In genomic region chr1:45929257-45929687, GRCh38 we compare ENCODE assay signal across 11 cellular contexts.
DNase-seq lines count a peak whose midpoint lies in the region; ATAC-seq and TF ChIP-seq lines count a peak whose summit lies in the region.
"Had no signal": no experiment of that assay in that cellular context is flagged by ENCODE, and none has a peak within 500 bp of the region (broad histone marks: within the 10 kb centered on the region; RNA-seq: fewer than 3 reads in every experiment).

No MANE protein-coding gene starts in this region.

- no peaks in the 10 kb centered on the region for H3K79me2 ChIP-seq in Loucy (ENCODE audit: insufficient read depth, low read length)

- peaks cover 21% of the 10 kb centered on the region for H3K4me1 ChIP-seq in Loucy (ENCODE audit: insufficient read depth, low read length, poor library complexity, severe bottlenecking)
- H3K4me1 ChIP-seq in left lung: no peaks in the 10 kb centered on the region

- H3K27ac ChIP-seq in left lung: no peak overlapping the region

- H3F3A ChIP-seq in Loucy (ENCODE audit: low read depth): no peaks in the 10 kb centered on the region

- no peak overlapping the region for H3K27ac Mint-ChIP-seq in T-cell
- H3K27ac Mint-ChIP-seq: activated naive CD8-positive, alpha-beta T cell treated with anti-CD3 and anti-CD28 coated beads, Interleukin-2, amount 10 ng/mL, durations not matched to agents 7 days and 5 days had no signal

- H3K4me3 ChIP-seq in Loucy (ENCODE audit: low read length, poor library complexity, severe bottlenecking): no peak overlapping the region
- no peak overlapping the region for H3K4me3 ChIP-seq in astrocyte of the cerebellum (ENCODE audit: low read depth, low read length)
- no peak overlapping the region for H3K4me3 ChIP-seq in left lung

- CTCF ChIA-PET in T-cell (lab: Charles Lee): interaction anchor here in 1 of 2 donors (0.5 kb wide), 1 partner anchor 573 kb away, joined by 5 read pairs; no protein-coding TSS in a partner anchor
- CTCF ChIA-PET in GM10248 (lab: Yijun Ruan, JAX): interaction anchor here (0.9 to 1.9 kb wide), 4 partner anchors 11 to 39 kb away, joined by 3 to 4 read pairs (median 4); no protein-coding TSS in a partner anchor

- peak overlapping the region; percentile 36 for H3K4me2 ChIP-seq in Loucy (ENCODE audit: low read depth, low read length, poor library complexity, severe bottlenecking)

- H3K9me3 Mint-ChIP-seq in T-cell: no peaks in the 10 kb centered on the region
- H3K9me3 Mint-ChIP-seq: activated naive CD8-positive, alpha-beta T cell treated with anti-CD3 and anti-CD28 coated beads, Interleukin-2, amount 10 ng/mL, durations not matched to agents 7 days and 5 days had no signal

- H3K4me3 Mint-ChIP-seq in T-cell: no peak overlapping the region
- H3K4me3 Mint-ChIP-seq: activated naive CD8-positive, alpha-beta T cell treated with anti-CD3 and anti-CD28 coated beads, Interleukin-2, amount 10 ng/mL, durations not matched to agents 7 days and 5 days had no signal

- DNase-seq in DMS79 treated with DMSO at 0.1 percent for 48 hours (lab: John Stamatoyannopoulos, UW) (peak; percentile 68), astrocyte of the cerebellum (ENCODE audit: low read depth) (peak; percentile 95), left lung (no peak), T-cell (no peak), NCI-H510A (lab: John Stamatoyannopoulos, UW) (no peak), GM10248 (ENCODE audit: extremely low spot score) (no peak)
- DNase-seq: activated naive CD8-positive, alpha-beta T cell treated with anti-CD3 and anti-CD28 coated beads, Interleukin-2, amount 10 ng/mL, durations not matched to agents 7 days and 5 days; NCI-H1092 treated with DMSO at 0.1 percent for 48 hours had no signal

- peaks cover 0 to 12% (median 7%) of the 10 kb centered on the region in 3 donors for H3K4me1 Mint-ChIP-seq in T-cell

- TF ChIP-seq CTCF in Loucy (conservative IDR thresholded peaks at IDR 0.05; ENCODE audit: low read length) (no peak), astrocyte of the cerebellum (IDR thresholded peaks at IDR 0.05; ENCODE audit: low read depth, low read length, missing control alignments) (no peak), left lung (IDR thresholded peaks at IDR 0.05) (no peak), GM10248 (IDR thresholded peaks at IDR 0.05; ENCODE audit: control extremely low read depth, extremely low read depth, low read depth, missing control alignments) (no peak)

- POLR2A ChIA-PET in T-cell (lab: Charles Lee) (no interaction called here), GM10248 (lab: Yijun Ruan, JAX) (no interaction called here)

- H4K20me1 ChIP-seq in Loucy (ENCODE audit: insufficient read depth, low read length, poor library complexity, severe bottlenecking): no peaks in the 10 kb centered on the region

- H3K36me3 ChIP-seq in Loucy (ENCODE audit: insufficient read depth, low read length) (no peaks in the 10 kb centered on the region), left lung (no peaks in the 10 kb centered on the region)

- H2AFZ ChIP-seq in Loucy (ENCODE audit: low read length): no peak overlapping the region

- peak; percentile 49 for ATAC-seq in left lung
- no peak for ATAC-seq in T-cell (replicated peaks in 1 of 4)
- ATAC-seq in GM19035 (IDR thresholded peaks at IDR 0.05; ENCODE audit: unreplicated experiment): no peak
- ATAC-seq: sciatic nerve had no signal

- H3K9me3 ChIP-seq in Loucy (ENCODE audit: insufficient read depth, low read depth, low read length) (no peaks in the 10 kb centered on the region), left lung (no peaks in the 10 kb centered on the region)

- H3K27me3 ChIP-seq in Loucy (ENCODE audit: insufficient read depth, low read length, poor library complexity, severe bottlenecking): no peaks in the 10 kb centered on the region
- H3K27me3 ChIP-seq in left lung: no peaks in the 10 kb centered on the region

- H3K27me3 Mint-ChIP-seq in T-cell: no peaks in the 10 kb centered on the region
- H3K27me3 Mint-ChIP-seq: activated naive CD8-positive, alpha-beta T cell treated with anti-CD3 and anti-CD28 coated beads, Interleukin-2, amount 10 ng/mL, durations not matched to agents 7 days and 5 days had no signal

- no peaks in the 10 kb centered on the region for H3K36me3 Mint-ChIP-seq in T-cell
- H3K36me3 Mint-ChIP-seq: activated naive CD8-positive, alpha-beta T cell treated with anti-CD3 and anti-CD28 coated beads, Interleukin-2, amount 10 ng/mL, durations not matched to agents 7 days and 5 days had no signal

- intact Hi-C loops in left lung (cut with DNase I): no loop called here

- H3K9me2 ChIP-seq in Loucy (replicated peaks; ENCODE audit: low read depth, low read length): no peaks in the 10 kb centered on the region

- in situ Hi-C loops in astrocyte of the cerebellum (cut with HindIII; ENCODE audit: low sequenced_read_pairs): loop anchor here (5.0 kb wide), 1 partner anchor 62 kb away; no protein-coding TSS in a partner anchor

- H3K9ac ChIP-seq in Loucy (ENCODE audit: low read depth, low read length, poor library complexity, severe bottlenecking): no peak overlapping the region

Comparison
In these comparisons a context has a peak if more than half of its experiments do, and no peak if none do; other contexts are left out.
1. DNase-seq: peak in DMS79 treated with DMSO at 0.1 percent for 48 hours (single experiment) and astrocyte of the cerebellum (single experiment); none in left lung (0 of 2), T-cell (0 of 34), NCI-H510A (single experiment) and GM10248 (single experiment).